24 cellular contexts compared by ENCODE assay signal in the genomic region with DNA sequence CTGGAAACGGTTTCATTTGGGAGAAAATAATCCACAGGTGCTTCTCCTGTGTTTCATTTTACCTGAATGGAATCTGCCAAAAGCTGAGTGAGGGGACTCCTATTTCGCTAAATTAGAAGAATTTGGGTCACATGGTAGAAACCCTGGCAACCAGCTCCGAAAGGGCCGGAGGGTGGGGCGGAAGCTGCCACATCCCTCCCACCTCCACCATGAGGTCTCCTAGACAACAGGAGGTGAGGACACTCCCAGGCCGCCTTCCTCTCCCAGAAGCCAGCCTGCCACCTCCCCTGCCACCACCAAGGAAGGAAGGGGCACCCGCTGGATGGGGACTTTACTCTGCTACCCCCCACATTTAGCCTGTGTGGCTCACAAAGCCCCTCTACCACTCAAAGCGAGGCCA.
"Had no signal": no experiment of that assay in that cellular context is flagged by ENCODE, and none has a peak within 500 bp of the region (broad histone marks: within the 10 kb centered on the region; RNA-seq: fewer than 3 reads in every experiment).

No MANE protein-coding gene starts in this region.

- ATAC-seq: activated CD8-positive, alpha-beta memory T cell treated with anti-CD3 and anti-CD28 coated beads, Interleukin-2, amount 10 ng/mL, durations not matched to agents 7 days and 5 days; T-helper 17 cell had no signal

- H3K27ac ChIP-seq: KMS-11 had no signal

- DNase-seq: activated B cell treated with CpG ODN at 0.5 μM for 24 hours; activated CD4-positive, alpha-beta T cell treated with anti-CD3 and anti-CD28 coated beads for 1 hour; activated CD4-positive, alpha-beta T cell treated with anti-CD3 and anti-CD28 coated beads, Interleukin-2, amount 10 ng/mL, durations not matched to agents 24 days and 14 days; activated CD4-positive, alpha-beta T cell treated with anti-CD3 and anti-CD28 coated beads, Interleukin-2, amount 50 U/mL, for 48 hours; activated CD8-positive, alpha-beta memory T cell treated with anti-CD3 and anti-CD28 coated beads, Interleukin-2, amount 10 ng/mL, durations not matched to agents 7 days and 5 days; activated gamma-delta T cell; activated naive CD4-positive, alpha-beta T cell treated with anti-CD3 and anti-CD28 coated beads for 36 hours; activated T-cell treated with anti-CD3 and anti-CD28 coated beads, Interleukin-2, amount 50 U/mL, for 24 hours; amygdala; NCI-H1417 treated with DMSO at 0.1 percent for 48 hours; NCI-H187; NCI-H2081; NCI-H2171; NCI-H345; NCI-H510A; NCI-H526 treated with DMSO at 0.1 percent for 48 hours; SIG-M5; T-helper 17 cell; T-helper 9 cell had no signal

- H3K4me2 ChIP-seq: KMS-11 had no signal

- H3K36me3 Mint-ChIP-seq: activated CD8-positive, alpha-beta memory T cell treated with anti-CD3 and anti-CD28 coated beads, Interleukin-2, amount 10 ng/mL, durations not matched to agents 7 days and 5 days; activated naive CD8-positive, alpha-beta T cell; brain had no signal

- H3K4me1 Mint-ChIP-seq: activated B cell treated with CpG ODN at 0.5 μM for 24 hours; activated CD4-positive, alpha-beta T cell treated with anti-CD3 and anti-CD28 coated beads, Interleukin-2, amount 10 ng/mL, durations not matched to agents 24 days and 14 days; activated CD8-positive, alpha-beta memory T cell treated with anti-CD3 and anti-CD28 coated beads, Interleukin-2, amount 10 ng/mL, durations not matched to agents 7 days and 5 days; central memory CD8-positive, alpha-beta T cell; T-helper 17 cell had no signal

- H3K9me3 Mint-ChIP-seq: activated CD4-positive, alpha-beta T cell treated with anti-CD3 and anti-CD28 coated beads, Interleukin-2, amount 10 ng/mL, durations not matched to agents 24 days and 14 days; activated naive CD4-positive, alpha-beta T cell treated with anti-CD3 and anti-CD28 coated beads for 36 hours; activated T-cell treated with anti-CD3 and anti-CD28 coated beads, Interleukin-2, amount 50 U/mL, for 24 hours; activated T-helper 1 cell treated with anti-CD3 and anti-CD28 coated beads, Interleukin-12 subunit alpha, Interleukin-12 subunit beta, Interleukin-2, Interleukin-4 antibody, amounts not matched to agents 30 ng/mL and 10 ng/mL and 1 ng/mL, durations not matched to agents 14 hours and 24 hours and 36 hours had no signal

- H3K27ac Mint-ChIP-seq: activated B cell treated with CpG ODN at 0.5 μM for 24 hours; activated CD4-positive, alpha-beta T cell treated with anti-CD3 and anti-CD28 coated beads, Interleukin-2, amount 10 ng/mL, durations not matched to agents 24 days and 14 days; activated CD8-positive, alpha-beta memory T cell treated with anti-CD3 and anti-CD28 coated beads, Interleukin-2, amount 10 ng/mL, durations not matched to agents 7 days and 5 days; activated naive CD4-positive, alpha-beta T cell treated with anti-CD3 and anti-CD28 coated beads for 36 hours; activated naive CD8-positive, alpha-beta T cell; activated T-cell treated with anti-CD3 and anti-CD28 coated beads, Interleukin-2, amount 50 U/mL, for 24 hours; activated T-helper 1 cell treated with anti-CD3 and anti-CD28 coated beads, Interleukin-12 subunit alpha, Interleukin-12 subunit beta, Interleukin-2, Interleukin-4 antibody, amounts not matched to agents 30 ng/mL and 10 ng/mL and 1 ng/mL, durations not matched to agents 14 hours and 24 hours and 36 hours; T-helper 17 cell had no signal

- H3K4me3 Mint-ChIP-seq: activated B cell treated with CpG ODN at 0.5 μM for 24 hours; activated CD4-positive, alpha-beta T cell treated with anti-CD3 and anti-CD28 coated beads, Interleukin-2, amount 10 ng/mL, durations not matched to agents 24 days and 14 days; activated CD8-positive, alpha-beta memory T cell treated with anti-CD3 and anti-CD28 coated beads, Interleukin-2, amount 10 ng/mL, durations not matched to agents 7 days and 5 days; activated naive CD4-positive, alpha-beta T cell treated with anti-CD3 and anti-CD28 coated beads for 36 hours; activated naive CD8-positive, alpha-beta T cell; activated T-cell treated with anti-CD3 and anti-CD28 coated beads, Interleukin-2, amount 50 U/mL, for 24 hours; activated T-helper 1 cell treated with anti-CD3 and anti-CD28 coated beads, Interleukin-12 subunit alpha, Interleukin-12 subunit beta, Interleukin-2, Interleukin-4 antibody, amounts not matched to agents 30 ng/mL and 10 ng/mL and 1 ng/mL, durations not matched to agents 14 hours and 24 hours and 36 hours; brain; central memory CD8-positive, alpha-beta T cell; T-helper 17 cell had no signal

- H3K9ac ChIP-seq: KMS-11 had no signal

- H3K27me3 Mint-ChIP-seq: activated CD4-positive, alpha-beta T cell treated with anti-CD3 and anti-CD28 coated beads, Interleukin-2, amount 10 ng/mL, durations not matched to agents 24 days and 14 days had no signal
